ENCODE assay signal across 8 cellular contexts in genomic region chr12:25250744-25251730, GRCh38. TPM values are rescaled to one million over a fixed set of nuclear protein-coding genes. Genes with fewer than 3 reads are reported as not detected.
DNase-seq lines count a peak whose midpoint lies in the region; ATAC-seq and TF ChIP-seq lines count a peak whose summit lies in the region.

KRAS (minus strand) TSS chr12:25250929.

- peaks cover 51% of the 10 kb centered on the region for H3K4me1 Mint-ChIP-seq in activated naive CD4-positive, alpha-beta T cell treated with anti-CD3 and anti-CD28 coated beads, Interleukin-2, amount 50 U/mL, for 24 hours

- H3K27me3 Mint-ChIP-seq in activated naive CD4-positive, alpha-beta T cell treated with anti-CD3 and anti-CD28 coated beads, Interleukin-2, amount 50 U/mL, for 24 hours: no peaks in the 10 kb centered on the region

- no peaks in the 10 kb centered on the region for H3K36me3 ChIP-seq in suprapubic skin

- peak; percentile 80 for ATAC-seq in HG02610 (IDR thresholded peaks at IDR 0.05; ENCODE audit: unreplicated experiment)
- ATAC-seq in SK-N-SH treated with all-trans-retinoic acid at 6 μM for 48 hours: peak; percentile 96

- peak within 1 kb of the TSS; percentile 97 for H3K27ac ChIP-seq in suprapubic skin

- TF ChIP-seq POLR2A in suprapubic skin (IDR thresholded peaks at IDR 0.05): peak; percentile 44 to 81

- H3K4me3 ChIP-seq in suprapubic skin: peak within 1 kb of the TSS; percentile 98

- WGBS in suprapubic skin: 0% methylated on average over 4 of the region's 105 CpGs

- H3K27ac Mint-ChIP-seq in activated naive CD4-positive, alpha-beta T cell treated with anti-CD3 and anti-CD28 coated beads, Interleukin-2, amount 50 U/mL, for 24 hours: peak within 1 kb of the TSS; percentile 90

- DNase-seq in GM10248 (ENCODE audit: extremely low spot score) (peak; percentile 92), NCI-H1092 (lab: John Stamatoyannopoulos, UW) (peak; percentile 93), glomerular endothelial cell (ENCODE audit: extremely low read depth, low read depth, low spot score) (peak; percentile 74), occipital lobe (lab: John Stamatoyannopoulos, UW) (peak; percentile 94), suprapubic skin (ENCODE audit: low spot score in 2 of 2) (peak; percentile 97)

- no peak for TF ChIP-seq EP300 in suprapubic skin (IDR thresholded peaks at IDR 0.05)

- peak within 1 kb of the TSS; percentile 86 for H3K4me3 Mint-ChIP-seq in activated naive CD4-positive, alpha-beta T cell treated with anti-CD3 and anti-CD28 coated beads, Interleukin-2, amount 50 U/mL, for 24 hours

- CTCF ChIA-PET in GM10248 (lab: Yijun Ruan, JAX): interaction anchor here (1.0 to 2.9 kb wide), 3 partner anchors 10 to 138 kb away, joined by 3 to 18 read pairs (median 4); no protein-coding TSS in a partner anchor

- H3K4me1 ChIP-seq in suprapubic skin: peaks cover 18% of the 10 kb centered on the region

- POLR2A ChIA-PET in GM10248 (lab: Yijun Ruan, JAX): interaction anchor here (0.6 to 1.0 kb wide), 2 partner anchors 56 to 132 kb away, joined by 3 to 4 read pairs; partner anchors contain the start of genes DNAI7 and ETFRF1

- H3K27me3 ChIP-seq in suprapubic skin: no peaks in the 10 kb centered on the region

- no peak for TF ChIP-seq CTCF in GM10248 (IDR thresholded peaks at IDR 0.05; ENCODE audit: control extremely low read depth, extremely low read depth, low read depth, missing control alignments)
- no peak for TF ChIP-seq CTCF in suprapubic skin (IDR thresholded peaks at IDR 0.05)

- H3K9me3 Mint-ChIP-seq in activated naive CD4-positive, alpha-beta T cell treated with anti-CD3 and anti-CD28 coated beads, Interleukin-2, amount 50 U/mL, for 24 hours: no peaks in the 10 kb centered on the region

- H3K36me3 Mint-ChIP-seq in activated naive CD4-positive, alpha-beta T cell treated with anti-CD3 and anti-CD28 coated beads, Interleukin-2, amount 50 U/mL, for 24 hours: peaks cover under 1% of the 10 kb centered on the region

- no peaks in the 10 kb centered on the region for H3K9me3 ChIP-seq in suprapubic skin

TF ChIP-seq in SK-N-SH treated with all-trans-retinoic acid at 6 μM for 48 hours, 23 proteins besides CTCF, POLR2A, EP300 and RAD21:
- TF ChIP-seq ISL1 (CRISPR knock-in tag; IDR thresholded peaks at IDR 0.05): no peak
- TF ChIP-seq OSR1 (CRISPR knock-in tag; IDR thresholded peaks at IDR 0.05): no peak
- TF ChIP-seq RARB (CRISPR knock-in tag; IDR thresholded peaks at IDR 0.05): no peak
- TF ChIP-seq TOX (CRISPR knock-in tag; IDR thresholded peaks at IDR 0.05; ENCODE audit: borderline replicate concordance): no peak
- TF ChIP-seq ZNF70 (CRISPR knock-in tag; IDR thresholded peaks at IDR 0.05): no peak
- TF ChIP-seq PATZ1 (CRISPR knock-in tag; IDR thresholded peaks at IDR 0.05; ENCODE audit: borderline replicate concordance): no peak
- TF ChIP-seq ZC3H10 (CRISPR knock-in tag; IDR thresholded peaks at IDR 0.05): no peak
- TF ChIP-seq ZNF8 (CRISPR knock-in tag; IDR thresholded peaks at IDR 0.05): no peak
- no peak for TF ChIP-seq BACH2 (CRISPR knock-in tag; IDR thresholded peaks at IDR 0.05; ENCODE audit: borderline replicate concordance)
- no peak for TF ChIP-seq TSHZ2 (CRISPR knock-in tag; IDR thresholded peaks at IDR 0.05)
- no peak for TF ChIP-seq CSRNP3 (CRISPR knock-in tag; IDR thresholded peaks at IDR 0.05)
- no peak for TF ChIP-seq GLIS3 (CRISPR knock-in tag; IDR thresholded peaks at IDR 0.05)
- TF ChIP-seq ZFP30 (CRISPR knock-in tag; IDR thresholded peaks at IDR 0.05): no peak
- TF ChIP-seq ESRRG (CRISPR knock-in tag; IDR thresholded peaks at IDR 0.05): no peak
- no peak for TF ChIP-seq TCF4 (CRISPR knock-in tag; IDR thresholded peaks at IDR 0.05; ENCODE audit: borderline replicate concordance)

RNA-seq across cellular contexts. Expression of gene KRAS, which starts in this region (rescaled TPM):
- total RNA-seq in glomerular endothelial cell (16.0 and 19.2 TPM in 2 replicates), occipital lobe (53.0 TPM), suprapubic skin (10 to 100 TPM; 14.9 to 26.8 (median 19.2) TPM)

Comparison
In these comparisons a context has a peak if more than half of its experiments do, and no peak if none do; other contexts are left out.
1. Peak in every context shown above with its lines: DNase-seq, ATAC-seq, H3K4me3 ChIP-seq and H3K27ac ChIP-seq.